20 cellular contexts compared by ENCODE assay signal in the genomic region with DNA sequence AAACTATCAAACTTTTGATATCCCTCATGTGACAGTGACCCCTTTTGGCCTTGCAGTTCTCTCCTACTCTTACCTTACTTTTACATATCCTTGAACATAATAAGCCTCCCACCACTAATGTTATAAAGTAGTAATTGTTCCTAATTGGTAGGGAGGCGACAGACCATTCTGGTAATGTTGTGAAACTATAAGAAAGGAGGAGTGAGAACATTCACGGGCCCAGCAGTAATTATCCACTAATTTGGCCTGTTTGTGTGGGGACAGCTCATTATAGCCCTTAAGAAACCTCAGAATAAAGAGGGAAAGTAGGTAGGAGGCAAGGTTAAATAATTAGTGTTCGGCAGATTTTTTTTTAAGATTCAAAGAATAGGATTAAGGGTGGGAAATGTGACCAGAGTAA.
"Had no signal": no experiment of that assay in that cellular context is flagged by ENCODE, and none has a peak within 500 bp of the region (broad histone marks: within the 10 kb centered on the region; RNA-seq: fewer than 3 reads in every experiment).

No MANE protein-coding gene starts in this region.

- H3K4me3 ChIP-seq: Peyer's patch, SJCRH30 had no signal

- H3K27me3 ChIP-seq: Peyer's patch, SJCRH30 had no signal

- DNase-seq: KBM-7, MV-4-11, NCI-H1048, NCI-H1105, NCI-H146, NCI-H1694 treated with DMSO at 0.1 percent for 48 hours, NCI-H1930, NCI-H2081, NCI-H2107, NCI-H2227 treated with DMSO at 0.1 percent for 48 hours, NCI-H510A, NCI-H524 treated with DMSO at 0.1 percent for 48 hours, NCI-H774, PC-3, Peyer's patch, SHP77 treated with DMSO at 0.1 percent for 48 hours, SJCRH30, T-helper 1 cell had no signal

- H3K4me1 ChIP-seq: Peyer's patch, SJCRH30 had no signal

- H3K36me3 ChIP-seq: Peyer's patch, SJCRH30 had no signal

- H3K27ac ChIP-seq: Peyer's patch, SJCRH30 had no signal

- ATAC-seq: PC-3, Right ventricle myocardium inferior, SK-N-SH treated with all-trans-retinoic acid at 6 μM for 48 hours had no signal

- H3K9me3 ChIP-seq: Peyer's patch had no signal
